Comparison of ENCODE assay signal across 19 cellular contexts in the genomic region with DNA sequence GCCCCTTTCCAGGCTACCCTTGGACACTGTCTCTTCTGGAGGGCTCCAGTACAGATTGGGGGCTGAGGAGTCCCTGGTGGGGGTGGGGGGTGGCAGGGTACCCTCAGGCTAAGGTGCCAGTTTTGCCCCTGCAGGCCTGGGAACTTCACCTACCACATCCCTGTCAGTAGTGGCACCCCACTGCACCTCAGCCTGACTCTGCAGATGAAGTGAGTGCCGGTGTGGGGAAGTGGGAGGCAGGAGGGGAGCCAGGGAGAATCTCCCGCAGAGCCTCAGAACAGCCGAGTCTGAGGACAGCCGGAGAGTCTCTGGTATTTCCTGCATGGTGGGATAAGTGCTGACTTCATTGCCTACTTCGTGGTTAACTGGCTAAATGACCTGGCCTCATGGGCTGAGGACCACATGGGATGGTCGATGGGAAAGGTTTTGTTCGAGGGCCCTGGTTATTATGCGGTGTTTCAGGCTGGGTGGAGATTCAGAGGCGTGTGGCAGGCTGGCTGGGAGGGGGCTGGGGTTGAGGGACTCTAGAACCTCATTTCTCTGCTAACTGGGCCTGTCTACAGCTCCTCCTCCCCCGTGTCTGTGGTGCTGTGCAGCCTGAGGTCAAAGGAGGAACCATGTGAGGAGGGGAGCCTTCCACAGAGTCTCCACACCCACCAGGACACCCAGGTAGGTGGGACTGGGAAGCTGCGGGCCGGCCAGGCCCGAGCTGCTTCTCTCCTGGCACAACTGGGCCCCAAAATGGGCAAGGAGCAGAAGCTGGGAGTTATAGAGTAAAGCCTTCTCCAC. TPM values are rescaled to one million over a fixed set of nuclear protein-coding genes. Genes with fewer than 3 reads are reported as not detected.
A peak's percentile ranks its signal among the peaks of the same experiment; 100 is the strongest.
DNase-seq lines count a peak whose midpoint lies in the region; ATAC-seq, FAIRE-seq and TF ChIP-seq lines count a peak whose summit lies in the region.
"Had no signal": no experiment of that assay in that cellular context is flagged by ENCODE, and none has a peak within 500 bp of the region (broad histone marks: within the 10 kb centered on the region; RNA-seq: fewer than 3 reads in every experiment).

No MANE protein-coding gene starts in this region.

- H3K27ac ChIP-seq in mesendoderm (ENCODE audit: low read depth, low read length) = no peak overlapping the region
- H3K27ac ChIP-seq: suprapubic skin had no signal

- no peak overlapping the region for H3K4me2 ChIP-seq in mesendoderm (ENCODE audit: low read length)

- H3K9ac ChIP-seq in mesendoderm (ENCODE audit: low read length) = no peak overlapping the region

- no peak overlapping the region for H2BK15ac ChIP-seq in mesendoderm (replicated peaks; ENCODE audit: low read depth)

- no peak for ATAC-seq in activated naive CD8-positive, alpha-beta T cell treated with anti-CD3 and anti-CD28 coated beads, Interleukin-2, amount 10 ng/mL, durations not matched to agents 7 days and 5 days (ENCODE audit: low read depth)
- ATAC-seq in activated naive CD8-positive, alpha-beta T cell treated with anti-CD3 and anti-CD28 coated beads, Interleukin-2, amount 50 U/mL, for 24 hours = no peak
- no peak for ATAC-seq in stimulated activated naive B cell treated with anti-CD40 and anti-IgM and Interleukin-4, amounts not matched to agents 10 μg/mL and 1 μg/mL and 100 μg/mL, for 72 hours (replicated peaks)
- ATAC-seq in GM19455 (IDR thresholded peaks at IDR 0.05; ENCODE audit: unreplicated experiment) = no peak
- ATAC-seq: activated CD8-positive, alpha-beta T cell treated with anti-CD3 and anti-CD28 coated beads, Interleukin-2, amount 10 ng/mL, durations not matched to agents 7 days and 5 days had no signal

- no peak overlapping the region for H4K8ac ChIP-seq in mesendoderm (ENCODE audit: low read depth, low read length)

- no peak overlapping the region for H2AK5ac ChIP-seq in mesendoderm (ENCODE audit: low read length)

- no peaks in the 10 kb centered on the region for H3K9me3 Mint-ChIP-seq in activated naive CD8-positive, alpha-beta T cell treated with anti-CD3 and anti-CD28 coated beads, Interleukin-2, amount 10 ng/mL, durations not matched to agents 7 days and 5 days
- H3K9me3 Mint-ChIP-seq in activated naive CD8-positive, alpha-beta T cell treated with anti-CD3 and anti-CD28 coated beads, Interleukin-2, amount 50 U/mL, for 24 hours = no peaks in the 10 kb centered on the region
- H3K9me3 Mint-ChIP-seq in stimulated activated naive B cell treated with anti-CD40 and anti-IgM and Interleukin-4, amounts not matched to agents 10 μg/mL and 1 μg/mL and 100 μg/mL, for 72 hours = no peaks in the 10 kb centered on the region
- no peaks in the 10 kb centered on the region for H3K9me3 Mint-ChIP-seq in activated T-cell treated with anti-CD3 and anti-CD28 coated beads, Interleukin-2, amount 50 U/mL, for 24 hours
- H3K9me3 Mint-ChIP-seq: CD4-positive, alpha-beta memory T cell; endodermal cell; memory B cell had no signal

- TF ChIP-seq CTCF in astrocyte of the spinal cord (IDR thresholded peaks at IDR 0.05; ENCODE audit: low read depth, low read length) = no peak

- H3K27ac Mint-ChIP-seq in activated naive CD8-positive, alpha-beta T cell treated with anti-CD3 and anti-CD28 coated beads, Interleukin-2, amount 10 ng/mL, durations not matched to agents 7 days and 5 days = peak overlapping the region; percentile 25
- no peak overlapping the region for H3K27ac Mint-ChIP-seq in activated naive CD8-positive, alpha-beta T cell treated with anti-CD3 and anti-CD28 coated beads, Interleukin-2, amount 50 U/mL, for 24 hours
- peak overlapping the region; percentile 47 for H3K27ac Mint-ChIP-seq in stimulated activated naive B cell treated with anti-CD40 and anti-IgM and Interleukin-4, amounts not matched to agents 10 μg/mL and 1 μg/mL and 100 μg/mL, for 72 hours
- no peak overlapping the region for H3K27ac Mint-ChIP-seq in activated T-cell treated with anti-CD3 and anti-CD28 coated beads, Interleukin-2, amount 50 U/mL, for 24 hours
- H3K27ac Mint-ChIP-seq: activated CD8-positive, alpha-beta T cell treated with anti-CD3 and anti-CD28 coated beads, Interleukin-2, amount 10 ng/mL, durations not matched to agents 7 days and 5 days; endodermal cell had no signal

- DNase-seq in activated naive CD8-positive, alpha-beta T cell treated with anti-CD3 and anti-CD28 coated beads, Interleukin-2, amount 10 ng/mL, durations not matched to agents 7 days and 5 days = no peak
- no peak for DNase-seq in activated naive CD8-positive, alpha-beta T cell treated with anti-CD3 and anti-CD28 coated beads, Interleukin-2, amount 50 U/mL, for 24 hours
- DNase-seq in astrocyte of the spinal cord (ENCODE audit: low read depth, low spot score) (peak; percentile 84), mesendoderm (peak; percentile 54), frontal cortex (ENCODE audit: low spot score in 2 of 2) (no peak)
- no peak for DNase-seq in stimulated activated naive B cell treated with anti-CD40 and anti-IgM and Interleukin-4, amounts not matched to agents 10 μg/mL and 1 μg/mL and 100 μg/mL, for 72 hours
- no peak for DNase-seq in activated T-cell treated with anti-CD3 and anti-CD28 coated beads, Interleukin-2, amount 50 U/mL, for 24 hours
- DNase-seq: 8988T; activated CD8-positive, alpha-beta T cell treated with anti-CD3 and anti-CD28 coated beads, Interleukin-2, amount 10 ng/mL, durations not matched to agents 7 days and 5 days; activated effector memory CD4-positive, alpha-beta T cell treated with anti-CD3 and anti-CD28 coated beads, Interleukin-2, amount 50 U/mL, for 16 hours; CD4-positive, alpha-beta memory T cell; endodermal cell; GDM1; NCI-H187 treated with DMSO at 0.1 percent for 48 hours; NCI-H524 treated with DMSO at 0.1 percent for 48 hours had no signal

- H3K4me3 Mint-ChIP-seq in activated naive CD8-positive, alpha-beta T cell treated with anti-CD3 and anti-CD28 coated beads, Interleukin-2, amount 10 ng/mL, durations not matched to agents 7 days and 5 days = no peak overlapping the region
- H3K4me3 Mint-ChIP-seq in activated naive CD8-positive, alpha-beta T cell treated with anti-CD3 and anti-CD28 coated beads, Interleukin-2, amount 50 U/mL, for 24 hours = no peak overlapping the region
- no peak overlapping the region for H3K4me3 Mint-ChIP-seq in stimulated activated naive B cell treated with anti-CD40 and anti-IgM and Interleukin-4, amounts not matched to agents 10 μg/mL and 1 μg/mL and 100 μg/mL, for 72 hours
- H3K4me3 Mint-ChIP-seq in activated T-cell treated with anti-CD3 and anti-CD28 coated beads, Interleukin-2, amount 50 U/mL, for 24 hours = no peak overlapping the region
- H3K4me3 Mint-ChIP-seq: activated CD8-positive, alpha-beta T cell treated with anti-CD3 and anti-CD28 coated beads, Interleukin-2, amount 10 ng/mL, durations not matched to agents 7 days and 5 days; CD4-positive, alpha-beta memory T cell; endodermal cell; memory B cell had no signal

- H3K4me1 ChIP-seq in mesendoderm (ENCODE audit: control insufficient read depth, low read depth, low read length) = no peaks in the 10 kb centered on the region
- H3K4me1 ChIP-seq: suprapubic skin had no signal

- H3K56ac ChIP-seq in mesendoderm (ENCODE audit: low read length) = no peak overlapping the region

- WGBS in mesendoderm (ENCODE audit: extremely low coverage, insufficient coverage, low lambda C conversion rate) = no CpG with 5 or more reads among the region's 13 CpGs

- H3K36me3 ChIP-seq in mesendoderm (ENCODE audit: control insufficient read depth, insufficient read depth, low read length) = peaks cover 8% of the 10 kb centered on the region

- H3K18ac ChIP-seq in mesendoderm (ENCODE audit: low read length) = no peak overlapping the region

- H3K79me2 ChIP-seq in mesendoderm (ENCODE audit: control insufficient read depth, insufficient read depth, low read length) = no peaks in the 10 kb centered on the region

- in situ Hi-C loops in astrocyte of the spinal cord (cut with HindIII; ENCODE audit: low sequenced_read_pairs) = no loop called here

- H3K4ac ChIP-seq in mesendoderm (ENCODE audit: low read depth, low read length) = no peak overlapping the region

- H4K5ac ChIP-seq in mesendoderm (ENCODE audit: low read length) = no peak overlapping the region

- no peaks in the 10 kb centered on the region for H3K79me1 ChIP-seq in mesendoderm (ENCODE audit: low read length)

- FAIRE-seq in frontal cortex (lab: Jason Lieb, UNC) = no peak
- FAIRE-seq: bronchial epithelial cell had no signal

- H3K27me3 ChIP-seq in mesendoderm (ENCODE audit: insufficient read depth, low read length, poor library complexity) = no peaks in the 10 kb centered on the region
- H3K27me3 ChIP-seq: suprapubic skin had no signal

- POLR2A ChIA-PET in activated naive CD8-positive, alpha-beta T cell treated with anti-CD3 and anti-CD28 coated beads, Interleukin-2, amount 10 ng/mL, durations not matched to agents 7 days and 5 days (lab: Charles Lee) = interaction anchor here (1.1 kb wide), 1 partner anchor 9 kb away, joined by 3 read pairs; the partner anchor contains the start of genes FEN1 and TMEM258

- H3K23ac ChIP-seq in mesendoderm (ENCODE audit: low read length) = no peak overlapping the region

- H3K36me3 Mint-ChIP-seq in activated naive CD8-positive, alpha-beta T cell treated with anti-CD3 and anti-CD28 coated beads, Interleukin-2, amount 10 ng/mL, durations not matched to agents 7 days and 5 days = peaks cover 2% of the 10 kb centered on the region
- peaks cover 14% of the 10 kb centered on the region for H3K36me3 Mint-ChIP-seq in activated naive CD8-positive, alpha-beta T cell treated with anti-CD3 and anti-CD28 coated beads, Interleukin-2, amount 50 U/mL, for 24 hours (ENCODE audit: low read depth)
- peaks cover 36 to 48% of the 10 kb centered on the region in 2 donors for H3K36me3 Mint-ChIP-seq in stimulated activated naive B cell treated with anti-CD40 and anti-IgM and Interleukin-4, amounts not matched to agents 10 μg/mL and 1 μg/mL and 100 μg/mL, for 72 hours
- H3K36me3 Mint-ChIP-seq in activated T-cell treated with anti-CD3 and anti-CD28 coated beads, Interleukin-2, amount 50 U/mL, for 24 hours (ENCODE audit: low read depth) = peaks cover 57% of the 10 kb centered on the region

- no peak overlapping the region for H2BK5ac ChIP-seq in mesendoderm (ENCODE audit: low read length)

- H2BK120ac ChIP-seq in mesendoderm (ENCODE audit: low read depth, low read length) = no peak overlapping the region

- peaks cover 10% of the 10 kb centered on the region for H3K4me1 Mint-ChIP-seq in activated naive CD8-positive, alpha-beta T cell treated with anti-CD3 and anti-CD28 coated beads, Interleukin-2, amount 10 ng/mL, durations not matched to agents 7 days and 5 days
- peaks cover 6% of the 10 kb centered on the region for H3K4me1 Mint-ChIP-seq in activated naive CD8-positive, alpha-beta T cell treated with anti-CD3 and anti-CD28 coated beads, Interleukin-2, amount 50 U/mL, for 24 hours
- H3K4me1 Mint-ChIP-seq in stimulated activated naive B cell treated with anti-CD40 and anti-IgM and Interleukin-4, amounts not matched to agents 10 μg/mL and 1 μg/mL and 100 μg/mL, for 72 hours = peaks cover 15 to 26% of the 10 kb centered on the region in 2 donors
- H3K4me1 Mint-ChIP-seq in activated T-cell treated with anti-CD3 and anti-CD28 coated beads, Interleukin-2, amount 50 U/mL, for 24 hours (ENCODE audit: low read depth) = peaks cover 4% of the 10 kb centered on the region
- H3K4me1 Mint-ChIP-seq: endodermal cell had no signal

- H3K4me3 ChIP-seq in astrocyte of the spinal cord (ENCODE audit: low read depth, low read length) (no peak overlapping the region), mesendoderm (ENCODE audit: low read length) (no peak overlapping the region)
- H3K4me3 ChIP-seq: suprapubic skin had no signal

- H3K27me3 Mint-ChIP-seq in activated naive CD8-positive, alpha-beta T cell treated with anti-CD3 and anti-CD28 coated beads, Interleukin-2, amount 10 ng/mL, durations not matched to agents 7 days and 5 days = no peaks in the 10 kb centered on the region
- no peaks in the 10 kb centered on the region for H3K27me3 Mint-ChIP-seq in activated naive CD8-positive, alpha-beta T cell treated with anti-CD3 and anti-CD28 coated beads, Interleukin-2, amount 50 U/mL, for 24 hours
- peaks cover 0 to 4% of the 10 kb centered on the region in 2 donors for H3K27me3 Mint-ChIP-seq in stimulated activated naive B cell treated with anti-CD40 and anti-IgM and Interleukin-4, amounts not matched to agents 10 μg/mL and 1 μg/mL and 100 μg/mL, for 72 hours
- H3K27me3 Mint-ChIP-seq in activated T-cell treated with anti-CD3 and anti-CD28 coated beads, Interleukin-2, amount 50 U/mL, for 24 hours = no peaks in the 10 kb centered on the region
- H3K27me3 Mint-ChIP-seq: CD4-positive, alpha-beta memory T cell; memory B cell had no signal

RNA-seq across cellular contexts. Expression of gene TMEM258, which starts 8.5 kb away (rescaled TPM):
- total RNA-seq in activated naive CD8-positive, alpha-beta T cell treated with anti-CD3 and anti-CD28 coated beads, Interleukin-2, amount 10 ng/mL, durations not matched to agents 7 days and 5 days = 100 to 1,000 TPM; 127 to 140 TPM
- 285 TPM for polyA plus RNA-seq in mesendoderm (2013, experiment 1 of 2)
- polyA plus RNA-seq in mesendoderm (2013, experiment 2 of 2) = 285 TPM
- 62.4 TPM for total RNA-seq in frontal cortex

RNA-seq across cellular contexts. Expression of gene FEN1, which starts 8.8 kb away (rescaled TPM):
- 10 to 100 TPM; 87.1 to 88.7 TPM for total RNA-seq in activated naive CD8-positive, alpha-beta T cell treated with anti-CD3 and anti-CD28 coated beads, Interleukin-2, amount 10 ng/mL, durations not matched to agents 7 days and 5 days
- 74.6 TPM for polyA plus RNA-seq in mesendoderm (2013, experiment 1 of 2)
- polyA plus RNA-seq in mesendoderm (2013, experiment 2 of 2) = 75.1 TPM
- total RNA-seq in frontal cortex = 15.9 TPM

RNA-seq across cellular contexts. Expression of gene MYRF, which starts 31.5 kb away (rescaled TPM):
- 1 to 10 TPM; 3.4 TPM for total RNA-seq in activated naive CD8-positive, alpha-beta T cell treated with anti-CD3 and anti-CD28 coated beads, Interleukin-2, amount 10 ng/mL, durations not matched to agents 7 days and 5 days
- 3.0 TPM for polyA plus RNA-seq in mesendoderm (2013, experiment 1 of 2)
- polyA plus RNA-seq in mesendoderm (2013, experiment 2 of 2) = 2.6 TPM
- total RNA-seq in frontal cortex = 0.82 TPM

RNA-seq across cellular contexts. Expression of gene FADS1, which starts 32.9 kb away (rescaled TPM):
- total RNA-seq in activated naive CD8-positive, alpha-beta T cell treated with anti-CD3 and anti-CD28 coated beads, Interleukin-2, amount 10 ng/mL, durations not matched to agents 7 days and 5 days = 10 to 100 TPM; 53.2 to 54.7 TPM
- polyA plus RNA-seq in mesendoderm (2013, experiment 1 of 2) = 104 TPM
- 102 TPM for polyA plus RNA-seq in mesendoderm (2013, experiment 2 of 2)
- total RNA-seq in frontal cortex = 81.9 TPM

RNA-seq across cellular contexts. Expression of gene FADS2, which starts 44.2 kb away (rescaled TPM):
- 100 to 1,000 TPM; 245 to 280 TPM for total RNA-seq in activated naive CD8-positive, alpha-beta T cell treated with anti-CD3 and anti-CD28 coated beads, Interleukin-2, amount 10 ng/mL, durations not matched to agents 7 days and 5 days
- 493 TPM for polyA plus RNA-seq in mesendoderm (2013, experiment 1 of 2)
- 506 TPM for polyA plus RNA-seq in mesendoderm (2013, experiment 2 of 2)
- 121 TPM for total RNA-seq in frontal cortex

Comparison
In these comparisons a context has a peak if more than half of its experiments do, and no peak if none do; other contexts are left out.
1. H3K27ac Mint-ChIP-seq: peak in activated naive CD8-positive, alpha-beta T cell treated with anti-CD3 and anti-CD28 coated beads, Interleukin-2, amount 10 ng/mL, durations not matched to agents 7 days and 5 days (single experiment) and stimulated activated naive B cell treated with anti-CD40 and anti-IgM and Interleukin-4, amounts not matched to agents 10 μg/mL and 1 μg/mL and 100 μg/mL, for 72 hours (single experiment); none in activated naive CD8-positive, alpha-beta T cell treated with anti-CD3 and anti-CD28 coated beads, Interleukin-2, amount 50 U/mL, for 24 hours (single experiment) and activated T-cell treated with anti-CD3 and anti-CD28 coated beads, Interleukin-2, amount 50 U/mL, for 24 hours (single experiment).
2. DNase-seq: peak in astrocyte of the spinal cord (single experiment) and mesendoderm (single experiment); none in activated naive CD8-positive, alpha-beta T cell treated with anti-CD3 and anti-CD28 coated beads, Interleukin-2, amount 10 ng/mL, durations not matched to agents 7 days and 5 days (single experiment), activated naive CD8-positive, alpha-beta T cell treated with anti-CD3 and anti-CD28 coated beads, Interleukin-2, amount 50 U/mL, for 24 hours (single experiment), stimulated activated naive B cell treated with anti-CD40 and anti-IgM and Interleukin-4, amounts not matched to agents 10 μg/mL and 1 μg/mL and 100 μg/mL, for 72 hours (single experiment), frontal cortex (0 of 2) and activated T-cell treated with anti-CD3 and anti-CD28 coated beads, Interleukin-2, amount 50 U/mL, for 24 hours (single experiment).